In genomic region chr19:48391100-48392005, GRCh38 we compare ENCODE assay signal across 8 cellular contexts. TPM values are rescaled to one million over a fixed set of nuclear protein-coding genes. Genes with fewer than 3 reads are reported as not detected.
DNase-seq lines count a peak whose midpoint lies in the region; ATAC-seq and TF ChIP-seq lines count a peak whose summit lies in the region.

Gene KDELR1, minus strand, starts transcription at chr19:48391551. Its CDS starts 193 bp downstream, at chr19:48391358.

- peak within 1 kb of the TSS; percentile 81 for H3K4me3 ChIP-seq in fibroblast of villous mesenchyme (ENCODE audit: low read depth, low read length)

- ATAC-seq in GM18868 (IDR thresholded peaks at IDR 0.05; ENCODE audit: unreplicated experiment), result peak; percentile 78

- peak within 1 kb of the TSS; percentile 95 for H3K4me3 Mint-ChIP-seq in nephron progenitor cell

- peaks cover 22% of the 10 kb centered on the region for H3K36me3 Mint-ChIP-seq in nephron progenitor cell (ENCODE audit: low read depth)

- H3K27me3 Mint-ChIP-seq in nephron progenitor cell (ENCODE audit: low read depth, poor library complexity), result peaks cover 11% of the 10 kb centered on the region

- peak; percentile 93 for TF ChIP-seq CTCF in AG09319 (IDR thresholded peaks at IDR 0.05; ENCODE audit: low read depth, low read length)
- peak; percentile 86 for TF ChIP-seq CTCF in fibroblast of villous mesenchyme (IDR thresholded peaks at IDR 0.05; ENCODE audit: insufficient read depth, low read depth, low read length)
- TF ChIP-seq CTCF in nephron progenitor cell (IDR thresholded peaks at IDR 0.05), result peak; percentile 89
- no peak for TF ChIP-seq CTCF in subcutaneous adipose tissue (IDR thresholded peaks at IDR 0.05; ENCODE audit: low read depth)

- H3K9me3 Mint-ChIP-seq in nephron progenitor cell, result no peaks in the 10 kb centered on the region

- peak; percentile 35 for DNase-seq in AG09319 (ENCODE audit: extremely low read depth, low read depth)
- peak; percentile 68 for DNase-seq in HT1080 (ENCODE audit: low read depth)
- DNase-seq in RPMI7951 (ENCODE audit: low read depth), result peak; percentile 67
- peak; percentile 42 for DNase-seq in activated gamma-delta T cell (lab: John Stamatoyannopoulos, UW)
- DNase-seq in fibroblast of villous mesenchyme (ENCODE audit: low read depth), result peak; percentile 73
- DNase-seq in nephron progenitor cell, result peak; percentile 84

- peak within 1 kb of the TSS; percentile 97 for H3K27ac Mint-ChIP-seq in nephron progenitor cell

- H3K4me1 Mint-ChIP-seq in nephron progenitor cell, result peaks cover 60% of the 10 kb centered on the region

RNA-seq across cellular contexts. Expression of gene KDELR1, which starts in this region (rescaled TPM):
- 67.7 and 115 TPM in 2 replicates for total RNA-seq in HT1080 (2014; rRNA removed; shearing (Covaris generic))
- 200 and 213 TPM in 2 replicates for polyA plus RNA-seq in HT1080 (2015; cell fraction: cytosol; rRNA removed)
- polyA plus RNA-seq in HT1080 (2015; cell fraction: nucleus; rRNA removed), result 141 and 148 TPM in 2 replicates
- total RNA-seq in RPMI7951 (2014; rRNA removed; shearing (Covaris generic)), result 153 and 156 TPM in 2 replicates
- total RNA-seq in fibroblast of villous mesenchyme, result 72.2 and 111 TPM in 2 replicates
- 10 to 100 TPM; 62.5 to 99.1 (median 78.6) TPM for total RNA-seq in subcutaneous adipose tissue

Comparison
In these comparisons a context has a peak if more than half of its experiments do, and no peak if none do; other contexts are left out.
1. Peak in every context shown above with its lines: DNase-seq, ATAC-seq and H3K4me3 ChIP-seq.